15 cellular contexts compared by ENCODE assay signal in genomic region chr17:40623419-40624217, GRCh38. TPM values are rescaled to one million over a fixed set of nuclear protein-coding genes. Genes with fewer than 3 reads are reported as not detected.
"Had no signal": no experiment of that assay in that cellular context is flagged by ENCODE, and none has a peak within 500 bp of the region (broad histone marks: within the 10 kb centered on the region; RNA-seq: fewer than 3 reads in every experiment).

No MANE protein-coding gene starts in this region.

- H3K27ac ChIP-seq: ascending aorta, esophagus squamous epithelium, tibial artery, uterus had no signal

- H3K9me3 Mint-ChIP-seq: naive thymus-derived CD4-positive, alpha-beta T cell had no signal

- H3K9me3 ChIP-seq: ascending aorta, esophagus squamous epithelium, tibial artery, uterus had no signal

- H3K36me3 ChIP-seq: uterus had no signal

- DNase-seq: activated CD4-positive, alpha-beta T cell treated with anti-CD3 and anti-CD28 coated beads, Interleukin-2, amount 50 U/mL, for 1 hour; activated effector memory CD4-positive, alpha-beta T cell treated with anti-CD3 and anti-CD28 coated beads, Interleukin-2, amount 50 U/mL, for 16 hours; activated T-cell treated with anti-CD3 and anti-CD28 coated beads, Interleukin-2, amount 50 U/mL, for 1 hour; esophagus squamous epithelium; foreskin fibroblast; head of caudate nucleus; left colon; right cardiac atrium; small intestine; tibial artery; uterus had no signal

- ATAC-seq: left colon, right cardiac atrium had no signal

- H3K4me1 ChIP-seq: ascending aorta had no signal

- H3K27me3 Mint-ChIP-seq: naive thymus-derived CD4-positive, alpha-beta T cell had no signal

- H3K4me3 ChIP-seq: ascending aorta, esophagus squamous epithelium, lung, tibial artery, uterus had no signal

- H3K27me3 ChIP-seq: ascending aorta, uterus had no signal

RNA-seq across cellular contexts. Expression of gene KRT222, which starts 41.4 kb away (rescaled TPM):
- total RNA-seq: bronchial epithelial cell; naive thymus-derived CD4-positive, alpha-beta T cell had no signal
- polyA plus RNA-seq: naive thymus-derived CD4-positive, alpha-beta T cell had no signal

RNA-seq across cellular contexts. Expression of gene CCR7, which starts 58.3 kb away (rescaled TPM):
- total RNA-seq: ascending aorta, bronchial epithelial cell had no signal
